Comparison of ENCODE assay signal across 10 cellular contexts in the genomic region with DNA sequence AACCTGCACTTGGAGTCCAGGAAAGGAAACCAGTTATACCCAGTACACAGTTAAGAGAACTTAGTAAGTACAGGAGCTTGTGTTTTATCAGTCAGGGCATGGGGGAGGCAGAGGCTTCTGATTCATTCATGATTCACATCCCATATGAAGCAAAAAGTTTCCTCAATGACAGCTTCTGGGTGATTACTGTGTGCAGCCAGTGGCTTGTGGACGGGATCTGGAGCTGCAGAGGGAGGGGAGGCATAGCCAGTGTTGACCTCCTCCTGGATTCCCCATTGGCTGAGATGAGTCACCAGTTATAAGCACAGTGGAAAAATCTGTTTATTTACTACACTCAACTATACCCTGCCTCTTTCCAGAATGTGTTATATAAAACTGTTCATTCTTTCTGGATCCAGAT. TPM values are rescaled to one million over a fixed set of nuclear protein-coding genes. Genes with fewer than 3 reads are reported as not detected.
DNase-seq lines count a peak whose midpoint lies in the region; ATAC-seq and TF ChIP-seq lines count a peak whose summit lies in the region.
"Had no signal": no experiment of that assay in that cellular context is flagged by ENCODE, and none has a peak within 500 bp of the region (broad histone marks: within the 10 kb centered on the region; RNA-seq: fewer than 3 reads in every experiment).

No MANE protein-coding gene starts in this region.

- no peak overlapping the region for H3K27ac ChIP-seq in aorta (ENCODE audit: low read depth in 1 of 2, low read length in 2 of 2)
- H3K27ac ChIP-seq: KMS-11 had no signal

- no peaks in the 10 kb centered on the region for H3K27me3 Mint-ChIP-seq in natural killer cell treated with Interleukin-12 subunit alpha and Interleukin-12 subunit beta and Interleukin-15 and Interleukin-18, amount 100 ng/mL, for 72 hours
- no peaks in the 10 kb centered on the region for H3K27me3 Mint-ChIP-seq in natural killer cell (ENCODE audit: low read depth in 2 of 2)
- no peaks in the 10 kb centered on the region for H3K27me3 Mint-ChIP-seq in activated T-cell treated with anti-CD3 and anti-CD28 coated beads, Interleukin-2, amount 50 U/mL, for 4 hours (ENCODE audit: low read depth)

- peak; percentile 69 to 71 for ATAC-seq in natural killer cell treated with Interleukin-12 subunit alpha and Interleukin-12 subunit beta and Interleukin-15 and Interleukin-18, amount 100 ng/mL, for 72 hours
- ATAC-seq in natural killer cell = no peak
- peak; percentile 97 to 98 for ATAC-seq in activated T-cell treated with anti-CD3 and anti-CD28 coated beads, Interleukin-2, amount 50 U/mL, for 4 hours
- peak; percentile 52 for ATAC-seq in aorta (ENCODE audit: low FRiP score)

- no peak overlapping the region for H3K4me3 ChIP-seq in aorta (ENCODE audit: low read length in 2 of 2)

- no peak overlapping the region for H3K4me3 Mint-ChIP-seq in natural killer cell treated with Interleukin-12 subunit alpha and Interleukin-12 subunit beta and Interleukin-15 and Interleukin-18, amount 100 ng/mL, for 72 hours
- no peak overlapping the region for H3K4me3 Mint-ChIP-seq in natural killer cell
- no peak overlapping the region for H3K4me3 Mint-ChIP-seq in activated T-cell treated with anti-CD3 and anti-CD28 coated beads, Interleukin-2, amount 50 U/mL, for 4 hours

- peaks cover 0 to 3% of the 10 kb centered on the region in 2 donors for H3K4me1 ChIP-seq in aorta (ENCODE audit: control insufficient read depth in 1 of 2, insufficient read depth in 2 of 2, low read length in 2 of 2)

- no peaks in the 10 kb centered on the region for H3K27me3 ChIP-seq in aorta (ENCODE audit: control insufficient read depth in 1 of 2, insufficient read depth in 2 of 2, low read length in 1 of 2)

- no peaks in the 10 kb centered on the region for H3K9me3 Mint-ChIP-seq in natural killer cell treated with Interleukin-12 subunit alpha and Interleukin-12 subunit beta and Interleukin-15 and Interleukin-18, amount 100 ng/mL, for 72 hours
- no peaks in the 10 kb centered on the region for H3K9me3 Mint-ChIP-seq in natural killer cell
- H3K9me3 Mint-ChIP-seq in activated T-cell treated with anti-CD3 and anti-CD28 coated beads, Interleukin-2, amount 50 U/mL, for 4 hours = no peaks in the 10 kb centered on the region

- H3K36me3 Mint-ChIP-seq in natural killer cell treated with Interleukin-12 subunit alpha and Interleukin-12 subunit beta and Interleukin-15 and Interleukin-18, amount 100 ng/mL, for 72 hours = no peaks in the 10 kb centered on the region
- H3K36me3 Mint-ChIP-seq in natural killer cell = no peaks in the 10 kb centered on the region
- H3K36me3 Mint-ChIP-seq in activated T-cell treated with anti-CD3 and anti-CD28 coated beads, Interleukin-2, amount 50 U/mL, for 4 hours (ENCODE audit: insufficient read depth) = no peaks in the 10 kb centered on the region

- WGBS in aorta, 2 donors = 3 to 15% methylated on average over 1 of the region's 1 CpG

- no peak overlapping the region for H3K27ac Mint-ChIP-seq in natural killer cell treated with Interleukin-12 subunit alpha and Interleukin-12 subunit beta and Interleukin-15 and Interleukin-18, amount 100 ng/mL, for 72 hours
- H3K27ac Mint-ChIP-seq in natural killer cell = no peak overlapping the region

- intact Hi-C loops in natural killer cell (cut with micrococcal nuclease) (no loop called here), aorta (cut with DNase I) (no loop called here)

- DNase-seq in natural killer cell treated with Interleukin-12 subunit alpha and Interleukin-12 subunit beta and Interleukin-15 and Interleukin-18, amount 100 ng/mL, for 72 hours (ENCODE audit: low spot score) = no peak
- no peak for DNase-seq in natural killer cell
- no peak for DNase-seq in activated T-cell treated with anti-CD3 and anti-CD28 coated beads, Interleukin-2, amount 50 U/mL, for 4 hours
- peak; percentile 100 for DNase-seq in kidney tubule cell (ENCODE audit: low spot score)
- peak in 1 of 2 donors; percentile 62 for DNase-seq in aorta
- no peak for DNase-seq in NCI-H526 (lab: John Stamatoyannopoulos, UW)
- no peak for DNase-seq in NCI-H748 treated with DMSO at 0.1 percent for 48 hours (lab: John Stamatoyannopoulos, UW)
- no peak for DNase-seq in NCI-H2196 (lab: John Stamatoyannopoulos, UW; ENCODE audit: unreplicated experiment)

- H3K4me1 Mint-ChIP-seq in natural killer cell treated with Interleukin-12 subunit alpha and Interleukin-12 subunit beta and Interleukin-15 and Interleukin-18, amount 100 ng/mL, for 72 hours (ENCODE audit: low read depth in 2 of 2) = no peaks in the 10 kb centered on the region
- H3K4me1 Mint-ChIP-seq in natural killer cell = no peaks in the 10 kb centered on the region
- peaks cover 12% of the 10 kb centered on the region for H3K4me1 Mint-ChIP-seq in activated T-cell treated with anti-CD3 and anti-CD28 coated beads, Interleukin-2, amount 50 U/mL, for 4 hours (ENCODE audit: low read depth)

- no peaks in the 10 kb centered on the region for H3K36me3 ChIP-seq in aorta (ENCODE audit: control insufficient read depth in 1 of 2, insufficient read depth in 2 of 2, low read length in 1 of 2)

- no peaks in the 10 kb centered on the region for H3K9me3 ChIP-seq in aorta (ENCODE audit: control insufficient read depth, low read length)

- TF ChIP-seq CTCF in natural killer cell (IDR thresholded peaks at IDR 0.05) = no peak

RNA-seq across cellular contexts. Expression of a gene that starts 17.7 kb away (rescaled TPM):
- 1 to 10 TPM; 2.3 to 3.0 TPM for total RNA-seq in natural killer cell treated with Interleukin-12 subunit alpha and Interleukin-12 subunit beta and Interleukin-15 and Interleukin-18, amount 100 ng/mL, for 72 hours
- total RNA-seq in natural killer cell (not detected), aorta (1 to 10 TPM; 2.3 to 3.7 TPM)
- total RNA-seq in activated T-cell treated with anti-CD3 and anti-CD28 coated beads, Interleukin-2, amount 50 U/mL, for 4 hours = not detected
- polyA plus RNA-seq in aorta = 1 to 10 TPM in 1 of 2 donors, under 1 TPM in 1; 0.36 to 1.3 TPM
- total RNA-seq: cerebellum had no signal

Comparison
In these comparisons a context has a peak if more than half of its experiments do, and no peak if none do; other contexts are left out.
1. ATAC-seq: peak in natural killer cell treated with Interleukin-12 subunit alpha and Interleukin-12 subunit beta and Interleukin-15 and Interleukin-18, amount 100 ng/mL, for 72 hours (2 of 2), activated T-cell treated with anti-CD3 and anti-CD28 coated beads, Interleukin-2, amount 50 U/mL, for 4 hours (2 of 2) and aorta (single experiment); none in natural killer cell (0 of 3).